In genomic region chr22:40636380-40637180, GRCh38 we compare ENCODE assay signal across 1 cellular context.
A peak's percentile ranks its signal among the peaks of the same experiment; 100 is the strongest.
TF ChIP-seq lines count a peak whose summit lies in the region.

MRTFA (minus strand) TSS chr22:40636719.

TF ChIP-seq in HepG2, 621 proteins besides CTCF, POLR2A, EP300 and RAD21 (continued from another document and continues in another):
- TF ChIP-seq ZNF142 (CRISPR knock-in tag; IDR thresholded peaks at IDR 0.05): peak; percentile 68; the same call in 1 of the 2 replicates
- no peak for TF ChIP-seq ZNF362 (CRISPR knock-in tag; IDR thresholded peaks at IDR 0.05; ENCODE audit: borderline replicate concordance)
- TF ChIP-seq TOPORS (CRISPR knock-in tag; IDR thresholded peaks at IDR 0.05): no peak
- TF ChIP-seq HNF1B (CRISPR knock-in tag; IDR thresholded peaks at IDR 0.05): peak; percentile 77
- TF ChIP-seq HINFP (CRISPR knock-in tag; IDR thresholded peaks at IDR 0.05; ENCODE audit: low read depth): 0 out of 2 replicates have a peak, but pooled peaks have one; percentile 25
- 0 out of 2 replicates have a peak, but pooled peaks have one; percentile 25 for TF ChIP-seq HBP1 (CRISPR knock-in tag; IDR thresholded peaks at IDR 0.05; ENCODE audit: low read depth)
- TF ChIP-seq ZNF576 (CRISPR knock-in tag; IDR thresholded peaks at IDR 0.05): peak; percentile 79; the same call in 1 of the 2 replicates
- TF ChIP-seq ZNF639 (CRISPR knock-in tag; conservative IDR thresholded peaks at IDR 0.05): peak; percentile 57; the same call in 1 of the 2 replicates
- no peak for TF ChIP-seq NFAT5 (CRISPR knock-in tag; IDR thresholded peaks at IDR 0.05)
- no peak for TF ChIP-seq ZBTB49 (CRISPR knock-in tag; IDR thresholded peaks at IDR 0.05; ENCODE audit: borderline replicate concordance)
- TF ChIP-seq BORCS8-MEF2B (CRISPR knock-in tag; IDR thresholded peaks at IDR 0.05): 0 out of 2 replicates have a peak, but pooled peaks have one; percentile 43
- TF ChIP-seq ZNF660 (CRISPR knock-in tag; IDR thresholded peaks at IDR 0.05; ENCODE audit: borderline replicate concordance, low read depth): no peak
- no peak; the same call in 1 of the 2 replicates for TF ChIP-seq ZSCAN25 (CRISPR knock-in tag; IDR thresholded peaks at IDR 0.05)
- TF ChIP-seq ZNF510 (CRISPR knock-in tag; IDR thresholded peaks at IDR 0.05; ENCODE audit: low read depth): 0 out of 2 replicates have a peak, but pooled peaks have one; percentile 57
- peak; percentile 88 for TF ChIP-seq ARID4A (CRISPR knock-in tag; IDR thresholded peaks at IDR 0.05; ENCODE audit: borderline replicate concordance)
- peak; percentile 59; the same call in 1 of the 2 replicates for TF ChIP-seq HOXD1 (CRISPR knock-in tag; IDR thresholded peaks at IDR 0.05)
